Comparison of ENCODE assay signal across 8 cellular contexts in genomic region chr15:81256916-81257315, GRCh38.
A peak's percentile ranks its signal among the peaks of the same experiment; 100 is the strongest.
DNase-seq lines count a peak whose midpoint lies in the region; ATAC-seq and TF ChIP-seq lines count a peak whose summit lies in the region.

No MANE protein-coding gene starts in this region.

- no peak overlapping the region for H3K4me3 ChIP-seq in fibroblast of pulmonary artery (replicated peaks; ENCODE audit: low read depth, low read length)

- POLR2A ChIA-PET in HEK293T (lab: Yijun Ruan, JAX), result no interaction called here

- TF ChIP-seq CTCF in fibroblast of pulmonary artery (IDR thresholded peaks at IDR 0.05; ENCODE audit: low read length, missing control alignments), result peak; percentile 70

- CTCF ChIA-PET in HEK293T (lab: Yijun Ruan, JAX), result interaction anchor here (2.0 kb wide), 1 partner anchor 9 kb away, joined by 8 read pairs; no protein-coding TSS in a partner anchor

- no peak for ATAC-seq in GM18498 (IDR thresholded peaks at IDR 0.05; ENCODE audit: unreplicated experiment)

- DNase-seq in DMS153 treated with DMSO at 0.1 percent for 48 hours (lab: John Stamatoyannopoulos, UW; ENCODE audit: unreplicated experiment), result peak; percentile 1
- no peak for DNase-seq in DMS153 (lab: John Stamatoyannopoulos, UW)
- DNase-seq in RKO (ENCODE audit: low spot score), result peak; percentile 58
- peak; percentile 80 for DNase-seq in fibroblast of pulmonary artery (ENCODE audit: low read depth)
- DNase-seq in smooth muscle cell of the brain vasculature (ENCODE audit: low read depth, low spot score), result peak; percentile 9
- no peak for DNase-seq in HEK293T (ENCODE audit: extremely low spot score)
- DNase-seq in NCI-H2227 treated with DMSO at 0.1 percent for 48 hours (lab: John Stamatoyannopoulos, UW), result no peak

TF ChIP-seq in HEK293T, 16 proteins besides CTCF, POLR2A, EP300 and RAD21:
- TF ChIP-seq L3MBTL2 (conservative IDR thresholded peaks at IDR 0.05) (no peak), FOXM1 (IDR thresholded peaks at IDR 0.05; ENCODE audit: borderline replicate concordance) (no peak)

Comparison
In these comparisons a context has a peak if more than half of its experiments do, and no peak if none do; other contexts are left out.
1. DNase-seq: peak in DMS153 treated with DMSO at 0.1 percent for 48 hours (single experiment), RKO (single experiment), fibroblast of pulmonary artery (single experiment) and smooth muscle cell of the brain vasculature (single experiment); none in DMS153 (single experiment), HEK293T (single experiment) and NCI-H2227 treated with DMSO at 0.1 percent for 48 hours (single experiment).